1 cellular context compared by ENCODE assay signal in the genomic region with DNA sequence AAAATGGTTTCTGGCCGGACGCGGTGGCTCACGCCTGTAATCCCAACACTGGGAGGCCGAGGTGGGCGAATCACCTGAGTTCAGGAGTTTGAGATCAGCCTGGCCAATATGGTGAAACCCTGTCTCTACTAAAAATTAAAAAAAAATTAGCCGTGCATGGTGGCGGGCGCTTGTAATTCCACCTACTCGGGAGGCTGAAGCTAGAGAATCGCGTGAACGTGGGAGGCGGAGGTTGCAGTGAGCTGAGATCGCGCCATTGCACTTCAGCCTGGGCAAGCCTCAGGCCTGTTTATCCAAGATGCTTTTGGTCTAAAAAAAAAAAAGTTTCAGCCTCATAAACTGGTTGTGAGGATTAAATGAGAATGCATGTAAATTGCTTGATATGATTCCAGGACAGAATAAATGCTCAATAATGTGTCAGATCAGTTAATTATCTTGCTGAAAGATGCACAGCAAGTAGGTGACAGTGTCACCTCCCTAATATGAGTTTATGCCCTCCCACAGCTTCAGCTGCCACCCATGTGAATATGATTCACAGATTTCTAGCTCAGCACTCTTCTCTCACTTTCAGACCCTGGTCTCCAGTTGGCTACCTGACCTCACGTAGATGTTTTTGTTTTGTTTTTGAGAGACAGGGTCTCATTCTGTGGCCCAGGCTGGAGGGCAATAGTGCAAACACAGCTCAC.
TF ChIP-seq lines count a peak whose summit lies in the region.

No MANE protein-coding gene starts in this region.

TF ChIP-seq in A549, 52 proteins besides CTCF, POLR2A, EP300 and RAD21 (continued from another document):
- TF ChIP-seq, protein P1, sequence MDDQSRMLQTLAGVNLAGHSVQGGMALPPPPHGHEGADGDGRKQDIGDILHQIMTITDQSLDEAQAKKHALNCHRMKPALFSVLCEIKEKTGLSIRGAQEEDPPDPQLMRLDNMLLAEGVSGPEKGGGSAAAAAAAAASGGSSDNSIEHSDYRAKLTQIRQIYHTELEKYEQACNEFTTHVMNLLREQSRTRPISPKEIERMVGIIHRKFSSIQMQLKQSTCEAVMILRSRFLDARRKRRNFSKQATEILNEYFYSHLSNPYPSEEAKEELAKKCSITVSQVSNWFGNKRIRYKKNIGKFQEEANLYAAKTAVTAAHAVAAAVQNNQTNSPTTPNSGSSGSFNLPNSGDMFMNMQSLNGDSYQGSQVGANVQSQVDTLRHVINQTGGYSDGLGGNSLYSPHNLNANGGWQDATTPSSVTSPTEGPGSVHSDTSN (IDR thresholded peaks at IDR 0.05): no peak
- no peak for TF ChIP-seq CEBPB (IDR thresholded peaks at IDR 0.05)
- TF ChIP-seq NFE2L2 (conservative IDR thresholded peaks at IDR 0.05; ENCODE audit: low read length): no peak
- no peak for TF ChIP-seq RCOR1 (IDR thresholded peaks at IDR 0.05; ENCODE audit: low read depth, low read length)
- TF ChIP-seq TFCP2L1 (CRISPR knock-in tag; IDR thresholded peaks at IDR 0.05): no peak
- TF ChIP-seq RNF2 (IDR thresholded peaks at IDR 0.05; ENCODE audit: borderline replicate concordance, low read depth): no peak
